ENCODE assay signal across 7 cellular contexts in the genomic region with DNA sequence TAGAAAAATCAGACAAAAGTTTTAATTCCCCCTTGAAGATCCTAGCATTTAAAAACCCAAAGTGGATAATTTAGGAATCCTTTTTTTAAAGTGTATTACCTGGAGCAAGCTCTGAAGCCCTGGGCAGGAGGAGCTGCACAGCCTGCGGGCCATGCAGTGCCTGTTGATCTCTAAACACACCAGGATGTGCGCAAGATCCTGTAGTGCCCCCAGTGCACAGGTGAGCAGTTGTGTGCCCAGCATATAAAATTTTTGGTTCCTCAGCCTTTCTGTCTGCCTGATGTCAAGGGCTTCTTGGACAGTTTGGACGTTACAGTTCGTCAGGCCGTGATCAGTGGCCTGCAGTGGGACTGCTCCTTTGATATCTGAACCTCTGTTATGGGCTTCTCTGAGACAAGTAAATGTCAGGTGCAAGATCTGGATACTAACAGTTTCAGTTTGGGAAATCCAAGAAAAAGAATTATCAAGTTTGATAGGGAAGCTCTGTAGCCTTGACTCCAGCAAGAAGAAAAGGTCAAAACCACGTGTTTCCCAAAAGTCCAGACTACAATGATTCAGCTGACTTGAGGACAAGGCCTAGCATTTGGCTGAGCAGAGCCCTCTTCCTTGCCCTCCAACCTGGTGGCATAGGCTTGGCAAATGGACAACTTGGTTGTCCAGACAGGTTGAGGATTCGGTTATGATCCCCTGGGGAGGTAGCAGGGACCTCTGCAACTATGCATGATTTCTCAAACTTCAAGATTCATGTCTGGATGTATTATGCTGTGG. TPM values are rescaled to one million over a fixed set of nuclear protein-coding genes. Genes with fewer than 3 reads are reported as not detected.
DNase-seq lines count a peak whose midpoint lies in the region; ATAC-seq and TF ChIP-seq lines count a peak whose summit lies in the region.

No MANE protein-coding gene starts in this region.

- H3K27ac ChIP-seq in duodenal mucosa (ENCODE audit: low read depth, low read length) (no peak overlapping the region), upper lobe of left lung (peak overlapping the region; percentile 93 to 96 (median 94))

- H3K36me3 ChIP-seq in duodenal mucosa (ENCODE audit: control insufficient read depth in 1 of 2, insufficient read depth in 2 of 2, low read length in 2 of 2): peaks cover 5 to 10% of the 10 kb centered on the region in 2 donors
- H3K36me3 ChIP-seq in upper lobe of left lung: peaks cover 0 to 4% (median 2%) of the 10 kb centered on the region in 4 donors

- no peaks in the 10 kb centered on the region for H3K27me3 ChIP-seq in duodenal mucosa (ENCODE audit: control insufficient read depth in 1 of 2, insufficient read depth in 2 of 2, low read length in 2 of 2)
- no peaks in the 10 kb centered on the region for H3K27me3 ChIP-seq in mononuclear cell (ENCODE audit: insufficient read depth, low read length)
- no peaks in the 10 kb centered on the region for H3K27me3 ChIP-seq in upper lobe of left lung

- H3K9me3 ChIP-seq in duodenal mucosa (ENCODE audit: control insufficient read depth in 1 of 2, low read length in 2 of 2) (no peaks in the 10 kb centered on the region), mononuclear cell (ENCODE audit: low read depth, low read length) (no peaks in the 10 kb centered on the region), upper lobe of left lung (no peaks in the 10 kb centered on the region)

- peak overlapping the region; percentile 86 to 99 for H3K9ac ChIP-seq in duodenal mucosa (ENCODE audit: low read depth in 1 of 2, low read length in 2 of 2)

- TF ChIP-seq EP300 in upper lobe of left lung (IDR thresholded peaks at IDR 0.05): no peak

- TF ChIP-seq POLR2A in upper lobe of left lung (IDR thresholded peaks at IDR 0.05): no peak

- WGBS in upper lobe of left lung, 2 donors: 24 to 28% methylated on average over 7 of the region's 7 CpGs

- DNase-seq in T-helper 2 cell: peak in 4 of 5 experiments; percentile 13 to 74 (median 32)
- DNase-seq in upper lobe of left lung: peak; percentile 10 to 31

- TF ChIP-seq CTCF in upper lobe of left lung (IDR thresholded peaks at IDR 0.05): peak in 1 of 6 experiments; percentile 9

- H3K4me3 ChIP-seq in duodenal mucosa (ENCODE audit: low read depth in 1 of 2, low read length in 2 of 2) (peak overlapping the region; percentile 90 to 92), mononuclear cell (ENCODE audit: low read length) (peak overlapping the region; percentile 72), upper lobe of left lung (peak overlapping the region; percentile 66 to 75 (median 72))

- ATAC-seq in GM18867 (IDR thresholded peaks at IDR 0.05; ENCODE audit: unreplicated experiment) (peak; percentile 23), HG02943 (IDR thresholded peaks at IDR 0.05; ENCODE audit: low read depth, unreplicated experiment) (peak; percentile 28), upper lobe of left lung (ENCODE audit: low FRiP score in 2 of 2) (peak; percentile 2 to 39), HG03378 (IDR thresholded peaks at IDR 0.05; ENCODE audit: unreplicated experiment) (no peak)

- H3K4me1 ChIP-seq in duodenal mucosa (ENCODE audit: control insufficient read depth in 1 of 2, insufficient read depth in 2 of 2, low read length in 2 of 2): peaks cover 29 to 32% of the 10 kb centered on the region in 2 donors
- H3K4me1 ChIP-seq in mononuclear cell (ENCODE audit: insufficient read depth, low read length): peaks cover 30% of the 10 kb centered on the region
- peaks cover 32 to 45% (median 37%) of the 10 kb centered on the region in 4 donors for H3K4me1 ChIP-seq in upper lobe of left lung

RNA-seq across cellular contexts. Expression of a gene that starts 1.0 kb away (rescaled TPM):
- 42.2 TPM for total RNA-seq in mononuclear cell
- total RNA-seq in upper lobe of left lung: 10 to 100 TPM; 11.9 to 28.6 (median 24.8) TPM
